ENCODE assay signal across 13 cellular contexts in genomic region chr15:43693148-43694018, GRCh38. TPM values are rescaled to one million over a fixed set of nuclear protein-coding genes. Genes with fewer than 3 reads are reported as not detected.
DNase-seq lines count a peak whose midpoint lies in the region; ATAC-seq and TF ChIP-seq lines count a peak whose summit lies in the region.
"Not testable (repeated sequence)": the region's sequence is repeated elsewhere in the genome, so short reads cannot be mapped to it uniquely, and the experiment has no call there.
"Had no signal": no experiment of that assay in that cellular context is flagged by ENCODE, and none has a peak within 500 bp of the region (broad histone marks: within the 10 kb centered on the region; RNA-seq: fewer than 3 reads in every experiment).

TSS of gene CKMT1A (plus strand) at chr15:43693859. CDS start at chr15:43694051, 192 bp downstream.

- in situ Hi-C loops in G401 (cut with HindIII; ENCODE audit: low sequenced_read_pairs); SK-MEL-5 (cut with HindIII; ENCODE audit: low pct_unique_long_range_greater_than_20kb, low sequenced_read_pairs): not testable (repeated sequence)

- H3K27ac Mint-ChIP-seq in activated T-cell treated with anti-CD3 and anti-CD28 coated beads, Interleukin-2, amount 50 U/mL, for 72 hours; stimulated activated effector memory CD8-positive, alpha-beta T cell treated with anti-CD3 and anti-CD28 coated beads, Interleukin-12 subunit alpha, Interleukin-12 subunit beta, amount 100 ng/mL, for 72 hours: not testable (repeated sequence)

- intact Hi-C loops in dorsolateral prefrontal cortex (cut with DNase I); left cardiac atrium (cut with DNase I); vagina (cut with DNase I): not testable (repeated sequence)

- H3K27me3 Mint-ChIP-seq in activated T-cell treated with anti-CD3 and anti-CD28 coated beads, Interleukin-2, amount 50 U/mL, for 72 hours (ENCODE audit: low read depth), result peaks cover 16% of the 10 kb centered on the region

- H3K4me3 ChIP-seq in dorsolateral prefrontal cortex, lung, vagina: not testable (repeated sequence)

- not testable (repeated sequence) for TF ChIP-seq POLR2A in vagina (IDR thresholded peaks at IDR 0.05)

- peak; percentile 32 to 52 for ATAC-seq in activated T-cell treated with anti-CD3 and anti-CD28 coated beads, Interleukin-2, amount 50 U/mL, for 72 hours (replicated peaks in 1 of 2)
- ATAC-seq in left cardiac atrium (peak; percentile 59 to 82), lung (ENCODE audit: insufficient read depth, low FRiP score) (peak; percentile 58)
- peak; percentile 38 for ATAC-seq in stimulated activated effector memory CD8-positive, alpha-beta T cell treated with anti-CD3 and anti-CD28 coated beads, Interleukin-12 subunit alpha, Interleukin-12 subunit beta, amount 100 ng/mL, for 72 hours

- not testable (repeated sequence) for H3K4me3 Mint-ChIP-seq in activated T-cell treated with anti-CD3 and anti-CD28 coated beads, Interleukin-2, amount 50 U/mL, for 72 hours; stimulated activated effector memory CD8-positive, alpha-beta T cell treated with anti-CD3 and anti-CD28 coated beads, Interleukin-12 subunit alpha, Interleukin-12 subunit beta, amount 100 ng/mL, for 72 hours

- no CpG with 5 or more reads among the region's 43 CpGs for WGBS in lung, 2 donors

- H3K4me1 Mint-ChIP-seq in activated T-cell treated with anti-CD3 and anti-CD28 coated beads, Interleukin-2, amount 50 U/mL, for 72 hours (ENCODE audit: low read depth); stimulated activated effector memory CD8-positive, alpha-beta T cell treated with anti-CD3 and anti-CD28 coated beads, Interleukin-12 subunit alpha, Interleukin-12 subunit beta, amount 100 ng/mL, for 72 hours: not testable (repeated sequence)

- H3K36me3 ChIP-seq in lung (ENCODE audit: control insufficient read depth in 2 of 2, insufficient read depth in 2 of 2, low read length in 2 of 2); vagina: not testable (repeated sequence)

- not testable (repeated sequence) for H3K27ac ChIP-seq in dorsolateral prefrontal cortex; lung (ENCODE audit: low read depth in 1 of 2, low read length in 1 of 2); vagina

- H3K36me3 Mint-ChIP-seq in activated T-cell treated with anti-CD3 and anti-CD28 coated beads, Interleukin-2, amount 50 U/mL, for 72 hours (ENCODE audit: insufficient read depth in 2 of 2); stimulated activated effector memory CD8-positive, alpha-beta T cell treated with anti-CD3 and anti-CD28 coated beads, Interleukin-12 subunit alpha, Interleukin-12 subunit beta, amount 100 ng/mL, for 72 hours: not testable (repeated sequence)

- not testable (repeated sequence) for DNase-seq in G401 (ENCODE audit: low spot score); SK-MEL-5 (ENCODE audit: low read depth, low spot score); activated T-cell treated with anti-CD3 and anti-CD28 coated beads, Interleukin-2, amount 50 U/mL, for 72 hours; dorsolateral prefrontal cortex; left cardiac atrium; lung (ENCODE audit: low spot score); stimulated activated effector memory CD8-positive, alpha-beta T cell treated with anti-CD3 and anti-CD28 coated beads, Interleukin-12 subunit alpha, Interleukin-12 subunit beta, amount 100 ng/mL, for 72 hours (ENCODE audit: low spot score in 2 of 2); vagina (ENCODE audit: extremely low spot score in 2 of 2)

- H3K9me3 Mint-ChIP-seq in activated T-cell treated with anti-CD3 and anti-CD28 coated beads, Interleukin-2, amount 50 U/mL, for 72 hours; stimulated activated effector memory CD8-positive, alpha-beta T cell treated with anti-CD3 and anti-CD28 coated beads, Interleukin-12 subunit alpha, Interleukin-12 subunit beta, amount 100 ng/mL, for 72 hours: not testable (repeated sequence)

- H3K9me3 ChIP-seq in lung (ENCODE audit: control insufficient read depth in 2 of 2, insufficient read depth in 1 of 2, low read length in 1 of 2); vagina: not testable (repeated sequence)

- not testable (repeated sequence) for H3K4me1 ChIP-seq in lung (ENCODE audit: control insufficient read depth in 2 of 2, insufficient read depth in 2 of 2, low read length in 2 of 2); vagina

- H3K27me3 ChIP-seq in dorsolateral prefrontal cortex; lung (ENCODE audit: control insufficient read depth, insufficient read depth); vagina: not testable (repeated sequence)

- not testable (repeated sequence) for TF ChIP-seq CTCF in dorsolateral prefrontal cortex (IDR thresholded peaks at IDR 0.05 in 54 of 56, conservative IDR thresholded peaks at IDR 0.05 in 2 of 56; ENCODE audit: low read depth in 1 of 56, partially characterized antibody in 56 of 56); lung (IDR thresholded peaks at IDR 0.05; ENCODE audit: control extremely low read depth, extremely low read depth); vagina (IDR thresholded peaks at IDR 0.05)

RNA-seq across cellular contexts. Expression of gene CKMT1A, which starts in this region (rescaled TPM):
- 3.8 and 14.2 TPM in 2 replicates for total RNA-seq in G401 (2014; rRNA removed; shearing (Covaris generic))
- 18.5 and 25.8 TPM in 2 replicates for total RNA-seq in SK-MEL-5 (2014; rRNA removed; shearing (Covaris generic))
- 32.7 and 40.8 TPM in 2 replicates for polyA plus RNA-seq in SK-MEL-5 (2015; cell fraction: cytosol; rRNA removed)
- 46.0 and 66.4 TPM in 2 replicates for polyA plus RNA-seq in SK-MEL-5 (2015; cell fraction: nucleus; rRNA removed)
- 1 to 10 TPM in 1 of 2 donors, not detected in 1; 1.0 TPM for total RNA-seq in activated T-cell treated with anti-CD3 and anti-CD28 coated beads, Interleukin-2, amount 50 U/mL, for 72 hours
- total RNA-seq in dorsolateral prefrontal cortex, result 100 to 1,000 TPM in 10 of 120 experiments, 10 to 100 TPM in 110; 20.0 to 133 (median 80.0) TPM
- 1 to 10 TPM; 1.7 to 3.8 TPM for total RNA-seq in left cardiac atrium
- total RNA-seq in lung, result 1 to 10 TPM in 1 of 2 donors, under 1 TPM in 1; 0.46 to 6.8 TPM
- 1 to 10 TPM; 3.1 to 5.0 TPM for polyA plus RNA-seq in lung
- total RNA-seq in vagina, result 37.6 TPM
- total RNA-seq: activated naive CD4-positive, alpha-beta T cell treated with anti-CD3 and anti-CD28 coated beads, Interleukin-2, amount 50 U/mL, for 72 hours; ascending aorta; CD4-positive, alpha-beta memory T cell; myocyte; skeletal muscle tissue had no signal
- polyA plus RNA-seq: CD4-positive, alpha-beta memory T cell had no signal
